Comparison of ENCODE assay signal across 8 cellular contexts in the genomic region with DNA sequence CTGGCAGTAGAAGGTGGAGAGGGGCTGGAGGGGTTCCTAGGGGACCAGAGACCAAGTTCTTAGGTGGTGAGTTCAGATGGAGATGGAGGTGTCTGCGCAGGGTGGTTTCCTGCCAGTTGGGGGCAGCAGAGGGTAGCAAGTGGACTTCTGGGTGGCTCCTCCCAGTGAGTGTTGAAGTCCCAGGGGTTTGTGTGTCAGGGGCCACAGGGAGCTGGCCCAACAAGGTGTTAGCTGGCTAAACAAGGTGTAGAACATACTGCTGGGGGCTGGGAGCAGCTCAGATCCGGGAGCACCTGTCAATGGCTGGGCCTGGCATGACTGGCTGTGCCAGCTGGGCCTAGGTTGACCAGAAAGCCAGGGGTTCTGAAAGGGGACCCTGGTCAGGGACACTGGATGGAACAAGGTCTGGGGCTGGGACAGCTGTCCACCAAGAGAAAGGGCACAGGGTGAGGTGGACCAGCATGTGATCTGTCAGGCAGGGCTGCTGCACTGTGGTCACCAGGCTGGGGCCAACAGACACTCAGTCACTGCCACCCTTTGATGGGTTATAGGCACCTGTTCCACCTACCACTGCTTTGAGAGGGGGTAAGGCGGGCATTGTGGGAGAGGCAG. TPM values are rescaled to one million over a fixed set of nuclear protein-coding genes. Genes with fewer than 3 reads are reported as not detected.
A peak's percentile ranks its signal among the peaks of the same experiment; 100 is the strongest.
DNase-seq lines count a peak whose midpoint lies in the region; ATAC-seq and TF ChIP-seq lines count a peak whose summit lies in the region.

No MANE protein-coding gene starts in this region.

- H2AFZ ChIP-seq in DND-41 (ENCODE audit: low read depth, low read length) (no peak overlapping the region), GM23248 (no peak overlapping the region)

- H3K27ac ChIP-seq in DND-41 (ENCODE audit: low read length) (no peak overlapping the region), GM23248 (no peak overlapping the region)

- H3K4me3 Mint-ChIP-seq in memory B cell, result no peak overlapping the region

- H4K20me1 ChIP-seq in DND-41 (ENCODE audit: insufficient read depth, low read length) (no peaks in the 10 kb centered on the region), GM23248 (ENCODE audit: insufficient read depth) (no peaks in the 10 kb centered on the region)

- ATAC-seq in DND-41 (ENCODE audit: insufficient read depth, low read depth) (peak; percentile 95), memory B cell (ENCODE audit: low read depth) (peak; percentile 72)

- H3K27ac Mint-ChIP-seq in memory B cell, result no peak overlapping the region

- in situ Hi-C loops in GM23248 (cut with MboI), result loop anchor here (5.0 to 10.0 kb wide), 2 partner anchors 140 to 318 kb away; no protein-coding TSS in a partner anchor

- H3K36me3 ChIP-seq in DND-41 (ENCODE audit: insufficient read depth, low read length), result no peaks in the 10 kb centered on the region
- H3K36me3 ChIP-seq in GM23248 (ENCODE audit: low read depth), result no peaks in the 10 kb centered on the region

- H3K4me3 ChIP-seq in DND-41 (ENCODE audit: low read depth in 1 of 2, low read length in 2 of 2) (no peak overlapping the region), GM23248 (no peak overlapping the region)

- TF ChIP-seq CTCF in DND-41 (IDR thresholded peaks at IDR 0.05; ENCODE audit: borderline replicate concordance, extremely low read depth, low read length, poor library complexity, severe bottlenecking), result peak; percentile 92

- H3K4me1 ChIP-seq in DND-41 (ENCODE audit: insufficient read depth, low read length), result no peaks in the 10 kb centered on the region; the same call in 1 of the 2 replicates
- H3K4me1 ChIP-seq in GM23248 (ENCODE audit: insufficient read depth), result no peaks in the 10 kb centered on the region

- H3K79me2 ChIP-seq in DND-41 (ENCODE audit: insufficient read depth, low read length), result no peaks in the 10 kb centered on the region
- H3K79me2 ChIP-seq in GM23248 (ENCODE audit: insufficient read depth), result no peaks in the 10 kb centered on the region

- DNase-seq in DND-41, result peak; percentile 74
- DNase-seq in GM23248, result peak; percentile 78
- peak; percentile 5 to 19 for DNase-seq in NCI-H1930 (lab: John Stamatoyannopoulos, UW)
- DNase-seq in activated CD4-positive, CD25-positive, alpha-beta regulatory T cell treated with anti-CD3 and anti-CD28 coated beads, Interleukin-2, amount 50 U/mL, for 72 hours, result peak; percentile 73
- peak; percentile 24 for DNase-seq in effector CD8-positive, alpha-beta T cell (lab: John Stamatoyannopoulos, UW)
- peak; percentile 54 to 74 for DNase-seq in memory B cell (ENCODE audit: low spot score in 2 of 2)
- peak; percentile 48 for DNase-seq in stimulated activated CD8-positive, alpha-beta memory T cell treated with anti-CD3 and anti-CD28 coated beads, Interleukin-7, amount 100 ng/mL, for 24 hours (ENCODE audit: low read depth)
- no peak for DNase-seq in mesenteric fat pad (ENCODE audit: low spot score)

- no peaks in the 10 kb centered on the region for H3K9me3 Mint-ChIP-seq in memory B cell

- peaks cover 7% of the 10 kb centered on the region for H3F3A ChIP-seq in GM23248 (ENCODE audit: insufficient read depth)

- peaks cover 5% of the 10 kb centered on the region for H3K4me1 Mint-ChIP-seq in memory B cell

- H3K9ac ChIP-seq in DND-41 (ENCODE audit: low read depth, low read length) (no peak overlapping the region), GM23248 (no peak overlapping the region)

- WGBS in GM23248 (ENCODE audit: low coverage in 1 of 2, low lambda C conversion rate in 2 of 2, missing lambda C conversion rate in 2 of 2), 2 experiments, result 27 to 38% methylated on average over 3 of the region's 3 CpGs

- H3K36me3 Mint-ChIP-seq in memory B cell, result no peaks in the 10 kb centered on the region

- H3K27me3 ChIP-seq in DND-41 (ENCODE audit: insufficient read depth, low read length, poor library complexity), result no peaks in the 10 kb centered on the region
- no peaks in the 10 kb centered on the region for H3K27me3 ChIP-seq in GM23248 (replicated peaks; ENCODE audit: insufficient read depth)

- H3K9me3 ChIP-seq in DND-41 (ENCODE audit: insufficient read depth, low read length, severe bottlenecking), result no peaks in the 10 kb centered on the region
- H3K9me3 ChIP-seq in GM23248 (ENCODE audit: low read depth), result no peaks in the 10 kb centered on the region

- H3K9me2 ChIP-seq in GM23248 (ENCODE audit: insufficient read depth), result no peaks in the 10 kb centered on the region

- H3K4me2 ChIP-seq in DND-41 (ENCODE audit: insufficient read depth, low read length) (no peak overlapping the region), GM23248 (ENCODE audit: unreplicated experiment) (no peak overlapping the region)

- H3K27me3 Mint-ChIP-seq in memory B cell, result peaks cover 15% of the 10 kb centered on the region

RNA-seq across cellular contexts. Expression of a gene that starts 35.6 kb away (rescaled TPM):
- total RNA-seq in GM23248 (2014; rRNA removed; shearing (Covaris generic)), result 9.5 and 19.7 TPM in 2 replicates
- polyA plus RNA-seq in GM23248 (2016; fragmentation: Nextera tagmentation; extraction: Ambion mirVana), result 2.1 and 2.6 TPM in 2 replicates
- 86.1 TPM for total RNA-seq in mesenteric fat pad
